ENCODE assay signal across 19 cellular contexts in genomic region chr7:105797652-105798051, GRCh38.
DNase-seq lines count a peak whose midpoint lies in the region; ATAC-seq, FAIRE-seq and TF ChIP-seq lines count a peak whose summit lies in the region.
"Had no signal": no experiment of that assay in that cellular context is flagged by ENCODE, and none has a peak within 500 bp of the region (broad histone marks: within the 10 kb centered on the region; RNA-seq: fewer than 3 reads in every experiment).

No MANE protein-coding gene starts in this region.

- H3K4me1 ChIP-seq in hepatocyte (ENCODE audit: insufficient read depth) = peaks cover 1% of the 10 kb centered on the region
- H3K4me1 ChIP-seq in sigmoid colon = peaks cover 0 to 73% (median 60%) of the 10 kb centered on the region in 4 donors
- H3K4me1 ChIP-seq: HAP-1 had no signal

- peak; percentile 50 for TF ChIP-seq CTCF in D721Med (IDR thresholded peaks at IDR 0.05; ENCODE audit: insufficient read depth, missing control alignments)
- peak; percentile 22 for TF ChIP-seq CTCF in hepatocyte (IDR thresholded peaks at IDR 0.05; ENCODE audit: poor library complexity)
- TF ChIP-seq CTCF in sigmoid colon (IDR thresholded peaks at IDR 0.05) = no peak

- H3K4me3 ChIP-seq in hepatocyte (no peak overlapping the region), sigmoid colon (no peak overlapping the region), MG63 (no peak overlapping the region)
- H3K4me3 ChIP-seq: A549; BLaER1 treated with 17β-estradiol and CSF1 and Interleukin-3, amounts not matched to agents 10 nM and 100 nM; HAP-1 had no signal

- peaks cover 2% of the 10 kb centered on the region for H4K20me1 ChIP-seq in hepatocyte (ENCODE audit: insufficient read depth, poor library complexity, severe bottlenecking)

- 30% methylated on average over 7 of the region's 7 CpGs for WGBS in hepatocyte (ENCODE audit: low lambda C conversion rate, missing lambda C conversion rate)
- 94% methylated on average over 7 of the region's 7 CpGs for whole genome bisulfite sequencing in sigmoid colon, 2 donors

- ATAC-seq in SK-N-SH treated with all-trans-retinoic acid at 6 μM for 48 hours = peak; percentile 40
- no peak for ATAC-seq in HG03039 (IDR thresholded peaks at IDR 0.05; ENCODE audit: unreplicated experiment)
- no peak for ATAC-seq in GM19324 (IDR thresholded peaks at IDR 0.05; ENCODE audit: low FRiP score, unreplicated experiment)
- ATAC-seq: A549 had no signal

- H3K27ac ChIP-seq in hepatocyte = no peak overlapping the region
- H3K27ac ChIP-seq in sigmoid colon = peak overlapping the region in 3 of 4 donors; percentile 78 to 84 (median 81)
- H3K27ac ChIP-seq: A549; BLaER1 treated with 17β-estradiol and CSF1 and Interleukin-3, amounts not matched to agents 10 nM and 100 nM had no signal

- intact Hi-C loops in sigmoid colon (cut with DNase I) = loop anchor here (10.0 kb wide), 1 partner anchor 77 kb away; the partner anchor contains the start of gene ATXN7L1

- no peak for FAIRE-seq in D721Med (lab: Jason Lieb, UNC)
- FAIRE-seq: A549, G401.6 had no signal

- H3K79me2 ChIP-seq in hepatocyte = peaks cover 7% of the 10 kb centered on the region

- no peak for TF ChIP-seq EP300 in sigmoid colon (IDR thresholded peaks at IDR 0.05)

- no peaks in the 10 kb centered on the region for H3K27me3 ChIP-seq in hepatocyte
- H3K27me3 ChIP-seq in sigmoid colon = no peaks in the 10 kb centered on the region
- H3K27me3 ChIP-seq in MG63 = no peaks in the 10 kb centered on the region
- H3K27me3 ChIP-seq: BLaER1 treated with 17β-estradiol and CSF1 and Interleukin-3, amounts not matched to agents 10 nM and 100 nM had no signal

- DNase-seq in D721Med (ENCODE audit: insufficient read length, low spot score) (no peak), hepatocyte (ENCODE audit: low spot score) (peak; percentile 44), sigmoid colon (no peak), NCI-H345 (lab: John Stamatoyannopoulos, UW) (no peak), MG63 (no peak)
- DNase-seq: CD8-positive, alpha-beta memory T cell; DND-41; NCI-H1105; NCI-H1694; NCI-H524 treated with DMSO at 0.1 percent for 48 hours; RPMI8226; SHP77 treated with DMSO at 0.1 percent for 48 hours had no signal

- H3K36me3 ChIP-seq in hepatocyte (replicated peaks; ENCODE audit: insufficient read depth, low read depth) = no peaks in the 10 kb centered on the region
- H3K36me3 ChIP-seq in sigmoid colon = no peaks in the 10 kb centered on the region
- no peaks in the 10 kb centered on the region for H3K36me3 ChIP-seq in MG63
- H3K36me3 ChIP-seq: HAP-1 had no signal

- TF ChIP-seq POLR2A in sigmoid colon (IDR thresholded peaks at IDR 0.05) = no peak

- no peaks in the 10 kb centered on the region for H3K9me3 ChIP-seq in hepatocyte (ENCODE audit: low read depth)
- H3K9me3 ChIP-seq in sigmoid colon = no peaks in the 10 kb centered on the region
- no peaks in the 10 kb centered on the region for H3K9me3 ChIP-seq in MG63
- H3K9me3 ChIP-seq: A549; BLaER1 treated with 17β-estradiol and CSF1 and Interleukin-3, amounts not matched to agents 10 nM and 100 nM; HAP-1 had no signal

- H2AFZ ChIP-seq in hepatocyte = no peak overlapping the region

- H3K9me2 ChIP-seq in hepatocyte (replicated peaks; ENCODE audit: insufficient read depth) = no peaks in the 10 kb centered on the region

- H3K4me2 ChIP-seq in hepatocyte = no peak overlapping the region
- H3K4me2 ChIP-seq: A549; BLaER1 treated with 17β-estradiol and CSF1 and Interleukin-3, amounts not matched to agents 10 nM and 100 nM had no signal

TF ChIP-seq in SK-N-SH treated with all-trans-retinoic acid at 6 μM for 48 hours, 23 proteins besides CTCF, POLR2A, EP300 and RAD21:
- no peak for TF ChIP-seq ESRRG (CRISPR knock-in tag; IDR thresholded peaks at IDR 0.05)
- peak; percentile 64; the same call in 1 of the 2 replicates for TF ChIP-seq TCF4 (CRISPR knock-in tag; IDR thresholded peaks at IDR 0.05; ENCODE audit: borderline replicate concordance)
- TF ChIP-seq ISL1 (CRISPR knock-in tag; IDR thresholded peaks at IDR 0.05) = peak; percentile 55

Comparison
In these comparisons a context has a peak if more than half of its experiments do, and no peak if none do; other contexts are left out.
1. CTCF ChIP-seq: peak in D721Med (single experiment) and hepatocyte (single experiment); none in sigmoid colon (0 of 4).